1 cellular context compared by ENCODE assay signal in the genomic region with DNA sequence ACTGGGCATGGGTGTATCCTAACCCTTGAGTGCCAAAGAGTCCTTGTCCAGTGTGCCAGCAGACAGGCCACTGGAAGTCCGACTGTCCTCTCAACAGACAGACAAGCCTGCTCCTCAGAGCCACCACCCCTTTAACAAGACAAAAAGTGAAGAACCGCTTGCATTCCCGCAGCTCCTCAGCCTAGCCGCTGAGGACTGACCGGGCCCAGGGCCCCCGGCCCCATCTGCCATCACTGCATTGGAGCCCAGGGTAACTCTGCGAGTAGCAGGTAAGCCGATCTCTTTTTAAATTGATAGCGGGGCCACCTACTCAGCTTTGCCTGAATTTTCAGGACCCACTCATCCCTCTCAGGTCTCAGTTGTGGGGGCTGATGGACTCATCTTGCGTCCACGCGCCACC.
TF ChIP-seq lines count a peak whose summit lies in the region.

No MANE protein-coding gene starts in this region.

TF ChIP-seq in H1, 55 proteins besides CTCF, POLR2A, EP300 and RAD21:
- TF ChIP-seq TAF7 (optimal IDR thresholded peaks at IDR 0.05; ENCODE audit: borderline replicate concordance, low read depth, low read length) (no peak), GABPA (IDR thresholded peaks at IDR 0.05; ENCODE audit: borderline replicate concordance, insufficient read depth, low read length) (no peak)
- TF ChIP-seq, protein P1, sequence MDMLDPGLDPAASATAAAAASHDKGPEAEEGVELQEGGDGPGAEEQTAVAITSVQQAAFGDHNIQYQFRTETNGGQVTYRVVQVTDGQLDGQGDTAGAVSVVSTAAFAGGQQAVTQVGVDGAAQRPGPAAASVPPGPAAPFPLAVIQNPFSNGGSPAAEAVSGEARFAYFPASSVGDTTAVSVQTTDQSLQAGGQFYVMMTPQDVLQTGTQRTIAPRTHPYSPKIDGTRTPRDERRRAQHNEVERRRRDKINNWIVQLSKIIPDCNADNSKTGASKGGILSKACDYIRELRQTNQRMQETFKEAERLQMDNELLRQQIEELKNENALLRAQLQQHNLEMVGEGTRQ (IDR thresholded peaks at IDR 0.05; ENCODE audit: low read length), result no peak
